9 cellular contexts compared by ENCODE assay signal in the genomic region with DNA sequence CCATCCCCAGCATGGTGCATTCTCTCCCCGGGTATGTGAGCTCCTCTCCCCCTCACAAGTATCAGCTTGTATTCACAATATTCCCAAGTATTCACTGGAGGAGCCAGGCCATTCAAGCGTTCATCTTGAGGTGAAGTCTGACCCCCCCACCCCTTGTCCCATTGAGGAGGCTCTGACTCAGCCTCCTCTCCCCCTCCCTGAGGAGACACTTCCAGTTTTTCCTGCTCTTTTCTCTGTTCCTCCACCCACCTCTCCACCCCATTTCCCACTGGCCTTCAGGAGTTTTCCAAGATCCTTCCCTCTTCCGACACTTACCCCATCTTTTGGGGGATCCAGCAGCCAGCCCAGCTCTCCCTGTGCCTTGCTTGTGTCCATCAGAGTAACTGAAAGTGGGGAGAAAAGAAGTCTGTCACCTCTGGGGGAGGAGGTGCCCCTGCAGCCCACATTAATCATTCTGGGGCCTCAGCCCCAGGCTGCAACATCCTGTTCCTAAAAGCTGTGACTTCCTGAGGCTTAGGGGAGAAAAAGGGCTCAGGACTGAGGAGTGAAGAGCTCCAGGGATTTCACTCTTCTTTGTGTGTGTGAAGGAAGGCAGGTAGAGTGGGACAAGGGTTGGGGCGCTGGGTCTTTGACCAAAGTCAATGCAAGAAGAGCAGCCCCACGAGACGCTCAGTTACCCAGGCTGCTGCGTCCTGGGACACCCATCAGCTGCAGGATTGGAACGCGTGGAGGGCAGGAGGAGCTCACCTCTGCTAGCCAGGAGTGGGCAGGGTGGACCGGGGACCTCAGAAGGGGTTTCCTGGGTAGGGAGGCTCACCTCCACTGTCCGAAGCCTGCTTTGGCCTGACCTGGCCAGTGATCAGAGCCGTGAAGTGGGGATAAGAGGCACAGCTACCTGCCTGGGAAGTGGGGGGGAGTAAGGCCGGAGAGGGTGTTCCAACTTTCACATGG. TPM values are rescaled to one million over a fixed set of nuclear protein-coding genes. Genes with fewer than 3 reads are reported as not detected.
DNase-seq lines count a peak whose midpoint lies in the region; ATAC-seq and TF ChIP-seq lines count a peak whose summit lies in the region.
"Had no signal": no experiment of that assay in that cellular context is flagged by ENCODE, and none has a peak within 500 bp of the region (broad histone marks: within the 10 kb centered on the region; RNA-seq: fewer than 3 reads in every experiment).

No MANE protein-coding gene starts in this region.

- H3K4me1 ChIP-seq in aorta (ENCODE audit: control insufficient read depth in 1 of 2, insufficient read depth in 2 of 2, low read length in 2 of 2): no peaks in the 10 kb centered on the region

- TF ChIP-seq CTCF in lower leg skin (IDR thresholded peaks at IDR 0.05): no peak

- peaks cover 78% of the 10 kb centered on the region for H3K4me1 Mint-ChIP-seq in activated naive CD8-positive, alpha-beta T cell (ENCODE audit: low read depth)

- WGBS in lower leg skin, 2 donors: 27 to 47% methylated on average over 13 of the region's 13 CpGs
- 86 to 87% methylated on average over 13 of the region's 13 CpGs for WGBS in aorta, 2 donors

- no peak overlapping the region for H3K27ac ChIP-seq in aorta (ENCODE audit: low read depth in 1 of 2, low read length in 2 of 2)
- H3K27ac ChIP-seq: heart left ventricle had no signal

- no peaks in the 10 kb centered on the region for H3K27me3 Mint-ChIP-seq in activated naive CD8-positive, alpha-beta T cell

- H3K4me3 ChIP-seq in lower leg skin (ENCODE audit: low read depth, poor library complexity, severe bottlenecking) (peak overlapping the region; percentile 15), aorta (ENCODE audit: low read length in 2 of 2) (no peak overlapping the region)

- H3K36me3 ChIP-seq in aorta (ENCODE audit: control insufficient read depth in 1 of 2, insufficient read depth in 2 of 2, low read length in 1 of 2): no peaks in the 10 kb centered on the region
- H3K36me3 ChIP-seq: heart left ventricle had no signal

- no peaks in the 10 kb centered on the region for H3K27me3 ChIP-seq in aorta (ENCODE audit: control insufficient read depth in 1 of 2, insufficient read depth in 2 of 2, low read length in 1 of 2)

- intact Hi-C loops in lower leg skin (cut with DNase I; ENCODE audit: low total_unique reads) (no loop called here), aorta (cut with DNase I) (no loop called here)

- H3K9me3 Mint-ChIP-seq in activated naive CD8-positive, alpha-beta T cell (ENCODE audit: low read depth): no peaks in the 10 kb centered on the region

- DNase-seq in stimulated activated CD8-positive, alpha-beta memory T cell treated with anti-CD3 and anti-CD28 coated beads, Interleukin-4, amount 100 ng/mL, for 24 hours (ENCODE audit: low read depth): peak; percentile 14
- DNase-seq in stimulated activated CD8-positive, alpha-beta memory T cell treated with anti-CD3 and anti-CD28 coated beads, Interleukin-4, amount 100 ng/mL, for 48 hours: no peak
- DNase-seq in lower leg skin (ENCODE audit: low spot score in 2 of 2): peak in 1 of 2 donors; percentile 81
- DNase-seq in aorta: peak; percentile 43 to 71
- DNase-seq in middle frontal gyrus (ENCODE audit: extremely low spot score, low spot score): no peak
- DNase-seq in NCI-H774 (lab: John Stamatoyannopoulos, UW): no peak
- DNase-seq in NCI-H2029 (lab: John Stamatoyannopoulos, UW): no peak

- H3K36me3 Mint-ChIP-seq in activated naive CD8-positive, alpha-beta T cell: no peaks in the 10 kb centered on the region

- peak overlapping the region; percentile 90 for H3K4me3 Mint-ChIP-seq in activated naive CD8-positive, alpha-beta T cell

- TF ChIP-seq POLR2A in lower leg skin (IDR thresholded peaks at IDR 0.05): no peak

- ATAC-seq in aorta (ENCODE audit: low FRiP score): peak; percentile 15
- ATAC-seq: heart left ventricle had no signal

- peak overlapping the region; percentile 88 for H3K27ac Mint-ChIP-seq in activated naive CD8-positive, alpha-beta T cell

- H3K9me3 ChIP-seq in aorta (ENCODE audit: control insufficient read depth, low read length): no peaks in the 10 kb centered on the region
- H3K9me3 ChIP-seq: heart left ventricle had no signal

RNA-seq across cellular contexts. Expression of a gene that starts 1.1 kb away (rescaled TPM):
- total RNA-seq in lower leg skin: 10 to 100 TPM; 51.7 to 94.5 (median 64.2) TPM
- under 1 TPM; 0.21 to 0.45 TPM for total RNA-seq in aorta
- 1 to 10 TPM in 1 of 2 donors, under 1 TPM in 1; 0.20 to 1.9 TPM for polyA plus RNA-seq in aorta

RNA-seq across cellular contexts. Expression of a gene that starts 26.4 kb away (rescaled TPM):
- total RNA-seq in lower leg skin: 10 to 100 TPM; 45.6 to 91.1 (median 60.9) TPM
- total RNA-seq in aorta: 100 to 1,000 TPM; 307 to 499 TPM
- polyA plus RNA-seq in aorta: 100 to 1,000 TPM; 131 to 305 TPM

RNA-seq across cellular contexts. Expression of a gene that starts 35.7 kb away (rescaled TPM):
- total RNA-seq in lower leg skin (not detected), aorta (1 to 10 TPM; 1.2 to 2.7 TPM)
- polyA plus RNA-seq in aorta: not detected
- total RNA-seq: heart left ventricle had no signal
- polyA plus RNA-seq: heart left ventricle had no signal

RNA-seq across cellular contexts. Expression of a gene that starts 45.1 kb away (rescaled TPM):
- total RNA-seq in lower leg skin: 1 to 10 TPM in 1 of 4 donors, under 1 TPM in 2, not detected in 1; 0.27 to 1.4 (median 0.42) TPM
- total RNA-seq in aorta: 1 to 10 TPM; 2.8 to 3.8 TPM
- 1 to 10 TPM in 1 of 2 donors, under 1 TPM in 1; 0.41 to 1.0 TPM for polyA plus RNA-seq in aorta

Comparison
In these comparisons a context has a peak if more than half of its experiments do, and no peak if none do; other contexts are left out.
1. DNase-seq: peak in stimulated activated CD8-positive, alpha-beta memory T cell treated with anti-CD3 and anti-CD28 coated beads, Interleukin-4, amount 100 ng/mL, for 24 hours (single experiment) and aorta (2 of 2); none in stimulated activated CD8-positive, alpha-beta memory T cell treated with anti-CD3 and anti-CD28 coated beads, Interleukin-4, amount 100 ng/mL, for 48 hours (single experiment), middle frontal gyrus (single experiment), NCI-H774 (single experiment) and NCI-H2029 (single experiment).
2. RNA of a gene that starts 1.1 kb away (total RNA-seq): 51.7 to 94.5 TPM in lower leg skin; 0.21 to 0.45 TPM in aorta; every median in the first group is over 10 times any median in the second.